8 cellular contexts compared by ENCODE assay signal in genomic region chr6:22026160-22026678, GRCh38.
DNase-seq lines count a peak whose midpoint lies in the region; ATAC-seq and TF ChIP-seq lines count a peak whose summit lies in the region.
"Had no signal": no experiment of that assay in that cellular context is flagged by ENCODE, and none has a peak within 500 bp of the region (broad histone marks: within the 10 kb centered on the region; RNA-seq: fewer than 3 reads in every experiment).

No MANE protein-coding gene starts in this region.

- intact Hi-C loops in activated T-helper 1 cell treated with anti-CD3 and anti-CD28 coated beads, Interleukin-12 subunit alpha, Interleukin-12 subunit beta, Interleukin-2, Interleukin-4 antibody, amounts not matched to agents 30 ng/mL and 10 ng/mL and 1 ng/mL, durations not matched to agents 14 hours and 24 hours and 36 hours (cut with micrococcal nuclease) = no loop called here

- H3K27ac Mint-ChIP-seq in activated T-helper 1 cell treated with anti-CD3 and anti-CD28 coated beads, Interleukin-12 subunit alpha, Interleukin-12 subunit beta, Interleukin-2, Interleukin-4 antibody, amounts not matched to agents 30 ng/mL and 10 ng/mL and 1 ng/mL, durations not matched to agents 14 hours and 24 hours and 36 hours = peak overlapping the region; percentile 25
- peak overlapping the region; percentile 65 for H3K27ac Mint-ChIP-seq in progenitor cell of endocrine pancreas
- H3K27ac Mint-ChIP-seq in effector memory CD8-positive, alpha-beta T cell = no peak overlapping the region

- no peaks in the 10 kb centered on the region for H3K27me3 Mint-ChIP-seq in activated T-helper 1 cell treated with anti-CD3 and anti-CD28 coated beads, Interleukin-12 subunit alpha, Interleukin-12 subunit beta, Interleukin-2, Interleukin-4 antibody, amounts not matched to agents 30 ng/mL and 10 ng/mL and 1 ng/mL, durations not matched to agents 14 hours and 24 hours and 36 hours (ENCODE audit: insufficient read depth)
- H3K27me3 Mint-ChIP-seq in progenitor cell of endocrine pancreas = no peaks in the 10 kb centered on the region
- no peaks in the 10 kb centered on the region for H3K27me3 Mint-ChIP-seq in effector memory CD8-positive, alpha-beta T cell

- H3K9me3 Mint-ChIP-seq in activated T-helper 1 cell treated with anti-CD3 and anti-CD28 coated beads, Interleukin-12 subunit alpha, Interleukin-12 subunit beta, Interleukin-2, Interleukin-4 antibody, amounts not matched to agents 30 ng/mL and 10 ng/mL and 1 ng/mL, durations not matched to agents 14 hours and 24 hours and 36 hours = peaks cover 14% of the 10 kb centered on the region
- peaks cover 3% of the 10 kb centered on the region for H3K9me3 Mint-ChIP-seq in progenitor cell of endocrine pancreas (ENCODE audit: low read depth)
- peaks cover 10 to 12% of the 10 kb centered on the region in 2 donors for H3K9me3 Mint-ChIP-seq in effector memory CD8-positive, alpha-beta T cell

- ATAC-seq in GM18907 (IDR thresholded peaks at IDR 0.05; ENCODE audit: unreplicated experiment) = peak; percentile 14
- ATAC-seq in HG02981 (IDR thresholded peaks at IDR 0.05; ENCODE audit: unreplicated experiment) = peak; percentile 13
- ATAC-seq in effector memory CD8-positive, alpha-beta T cell (replicated peaks) = no peak

- peaks cover 2% of the 10 kb centered on the region for H3K36me3 Mint-ChIP-seq in activated T-helper 1 cell treated with anti-CD3 and anti-CD28 coated beads, Interleukin-12 subunit alpha, Interleukin-12 subunit beta, Interleukin-2, Interleukin-4 antibody, amounts not matched to agents 30 ng/mL and 10 ng/mL and 1 ng/mL, durations not matched to agents 14 hours and 24 hours and 36 hours (ENCODE audit: low read depth)
- peaks cover 13% of the 10 kb centered on the region for H3K36me3 Mint-ChIP-seq in progenitor cell of endocrine pancreas (ENCODE audit: insufficient read depth)
- H3K36me3 Mint-ChIP-seq in effector memory CD8-positive, alpha-beta T cell (ENCODE audit: insufficient read depth) = no peaks in the 10 kb centered on the region

- H3K4me3 Mint-ChIP-seq in activated T-helper 1 cell treated with anti-CD3 and anti-CD28 coated beads, Interleukin-12 subunit alpha, Interleukin-12 subunit beta, Interleukin-2, Interleukin-4 antibody, amounts not matched to agents 30 ng/mL and 10 ng/mL and 1 ng/mL, durations not matched to agents 14 hours and 24 hours and 36 hours = no peak overlapping the region
- no peak overlapping the region for H3K4me3 Mint-ChIP-seq in progenitor cell of endocrine pancreas (ENCODE audit: low read depth)
- H3K4me3 Mint-ChIP-seq in effector memory CD8-positive, alpha-beta T cell = no peak overlapping the region

- DNase-seq in activated T-helper 1 cell treated with anti-CD3 and anti-CD28 coated beads, Interleukin-12 subunit alpha, Interleukin-12 subunit beta, Interleukin-2, Interleukin-4 antibody, amounts not matched to agents 30 ng/mL and 10 ng/mL and 1 ng/mL, durations not matched to agents 14 hours and 24 hours and 36 hours (ENCODE audit: low spot score) = no peak
- DNase-seq in progenitor cell of endocrine pancreas (ENCODE audit: low spot score, unreplicated experiment) = no peak
- no peak for DNase-seq in effector memory CD8-positive, alpha-beta T cell
- no peak for DNase-seq in putamen (ENCODE audit: low spot score)
- no peak for DNase-seq in UCSD-AML1 (lab: John Stamatoyannopoulos, UW; ENCODE audit: unreplicated experiment)
- DNase-seq: NK-92 treated with Interleukin-12 subunit alpha and Interleukin-12 subunit beta, amount 100 ng/mL, for 24 hours had no signal

- no peak for TF ChIP-seq CTCF in progenitor cell of endocrine pancreas (IDR thresholded peaks at IDR 0.05; ENCODE audit: unreplicated experiment)

- peaks cover 37% of the 10 kb centered on the region for H3K4me1 Mint-ChIP-seq in activated T-helper 1 cell treated with anti-CD3 and anti-CD28 coated beads, Interleukin-12 subunit alpha, Interleukin-12 subunit beta, Interleukin-2, Interleukin-4 antibody, amounts not matched to agents 30 ng/mL and 10 ng/mL and 1 ng/mL, durations not matched to agents 14 hours and 24 hours and 36 hours (ENCODE audit: low read depth)
- H3K4me1 Mint-ChIP-seq in progenitor cell of endocrine pancreas (ENCODE audit: low read depth) = peaks cover 24% of the 10 kb centered on the region
- no peaks in the 10 kb centered on the region for H3K4me1 Mint-ChIP-seq in effector memory CD8-positive, alpha-beta T cell (ENCODE audit: low read depth in 2 of 2)

Comparison
In these comparisons a context has a peak if more than half of its experiments do, and no peak if none do; other contexts are left out.
1. H3K27ac Mint-ChIP-seq: peak in activated T-helper 1 cell treated with anti-CD3 and anti-CD28 coated beads, Interleukin-12 subunit alpha, Interleukin-12 subunit beta, Interleukin-2, Interleukin-4 antibody, amounts not matched to agents 30 ng/mL and 10 ng/mL and 1 ng/mL, durations not matched to agents 14 hours and 24 hours and 36 hours (single experiment) and progenitor cell of endocrine pancreas (single experiment); none in effector memory CD8-positive, alpha-beta T cell (0 of 2).